8 cellular contexts compared by ENCODE assay signal in the genomic region with DNA sequence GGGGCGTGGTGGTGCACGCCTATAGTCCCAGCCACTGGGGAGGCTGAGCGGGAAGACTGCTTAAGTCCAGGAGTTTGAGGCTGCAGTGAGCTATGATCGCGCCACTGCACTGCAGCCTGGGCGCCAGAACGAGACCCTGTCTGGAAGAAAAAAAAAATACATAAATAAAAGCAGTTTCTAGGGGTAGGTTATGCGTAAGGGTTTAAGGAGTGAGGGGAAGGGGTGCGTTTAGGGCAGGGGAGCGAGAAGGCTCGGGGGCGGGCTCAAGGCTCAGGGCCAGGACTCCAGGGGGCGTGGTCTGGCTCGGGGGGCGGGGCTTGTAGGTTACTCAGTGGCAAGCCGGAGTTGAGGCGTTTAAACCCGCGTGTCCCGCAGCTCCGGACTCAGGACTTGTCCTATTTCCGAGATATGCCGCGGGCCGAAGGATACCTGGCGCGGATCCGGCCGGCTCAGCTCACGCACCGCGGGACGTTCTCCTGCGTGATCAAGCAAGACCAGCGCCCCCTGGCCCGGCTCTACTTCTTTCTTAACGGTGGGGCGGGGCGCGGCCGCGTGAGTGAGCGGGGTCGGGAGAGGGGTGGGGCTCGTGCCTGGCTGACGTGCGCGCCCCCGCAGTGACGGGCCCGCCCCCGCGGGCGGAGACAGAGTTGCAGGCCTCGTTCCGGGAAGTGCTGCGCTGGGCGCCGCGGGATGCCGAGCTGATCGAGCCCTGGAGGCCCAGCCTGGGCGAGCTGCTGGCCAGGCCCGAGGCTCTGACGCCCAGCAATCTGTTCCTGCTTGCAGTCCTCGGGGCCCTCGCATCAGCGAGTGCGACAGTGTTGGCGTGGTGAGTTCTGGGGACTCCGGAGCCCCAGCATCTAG. TPM values are rescaled to one million over a fixed set of nuclear protein-coding genes. Genes with fewer than 3 reads are reported as not detected.
DNase-seq lines count a peak whose midpoint lies in the region; ATAC-seq, FAIRE-seq and TF ChIP-seq lines count a peak whose summit lies in the region.

No MANE protein-coding gene starts in this region.

- H3K9me3 ChIP-seq in HCT116 (ENCODE audit: control insufficient read depth in 1 of 2, insufficient read depth in 1 of 2, low read depth in 1 of 2, low read length in 2 of 2) (no peaks in the 10 kb centered on the region), astrocyte (ENCODE audit: insufficient read depth, low read depth, low read length) (no peaks in the 10 kb centered on the region), hepatocyte (ENCODE audit: low read depth) (no peaks in the 10 kb centered on the region)

- no TSS peak for BruUV-seq in HCT116 (replicated peaks; lab: Mats Ljungman, UMichigan)

- H3K4me1 ChIP-seq in HCT116 (ENCODE audit: control insufficient read depth in 1 of 2, insufficient read depth in 2 of 2, low read length in 2 of 2) (peaks cover 29 to 51% of the 10 kb centered on the region in 2 experiments; a peak in 3 of 4 replicates), astrocyte (ENCODE audit: insufficient read depth, low read length) (peaks cover 5% of the 10 kb centered on the region), hepatocyte (ENCODE audit: insufficient read depth) (peaks cover 25% of the 10 kb centered on the region)

- H3K27ac ChIP-seq in HCT116 (ENCODE audit: low read depth, low read length) (peak overlapping the region; percentile 92), astrocyte (ENCODE audit: low read depth, low read length) (peak overlapping the region; percentile 85), hepatocyte (peak overlapping the region; percentile 91)

- DNase-seq in GM03348 (ENCODE audit: low spot score) (peak; percentile 98), HCT116 (ENCODE audit: low read depth, low spot score) (peak; percentile 80), NCI-H1092 (lab: John Stamatoyannopoulos, UW) (peak; percentile 60), T-helper 22 cell (ENCODE audit: low read depth) (peak; percentile 90), astrocyte (ENCODE audit: low read depth) (peak; percentile 83), hepatocyte (ENCODE audit: low spot score) (peak; percentile 97), retina (peak; percentile 98), NCI-H524 (lab: John Stamatoyannopoulos, UW) (no peak)

- 9% methylated on average over 37 of the region's 71 CpGs for WGBS in hepatocyte (ENCODE audit: low lambda C conversion rate, missing lambda C conversion rate)

- FAIRE-seq in astrocyte (lab: Jason Lieb, UNC), result no peak

- H3K4me2 ChIP-seq in HCT116 (ENCODE audit: low read length), result peak overlapping the region; percentile 90
- peak overlapping the region; percentile 96 for H3K4me2 ChIP-seq in astrocyte (ENCODE audit: low read length)
- H3K4me2 ChIP-seq in hepatocyte, result peak overlapping the region; percentile 77

- peak overlapping the region; percentile 85 for H3K27ac Mint-ChIP-seq in astrocyte (ENCODE audit: unreplicated experiment)

- H2AFZ ChIP-seq in HCT116 (ENCODE audit: low read depth, low read length, poor library complexity, severe bottlenecking) (no peak overlapping the region), astrocyte (ENCODE audit: low read depth, low read length) (no peak overlapping the region), hepatocyte (no peak overlapping the region)

- H3K79me2 ChIP-seq in HCT116 (ENCODE audit: insufficient read depth, low read length), result peaks cover 10% of the 10 kb centered on the region; the same call in 1 of the 2 replicates
- peaks cover 12% of the 10 kb centered on the region for H3K79me2 ChIP-seq in astrocyte (ENCODE audit: insufficient read depth, low read length)
- H3K79me2 ChIP-seq in hepatocyte, result peaks cover 14% of the 10 kb centered on the region

- RAD21 ChIA-PET in HCT116 (lab: Charles Lee; ENCODE audit: low non-redundant PET in 1 of 2, low total read pairs in 2 of 2, uncharacterized antibody in 2 of 2, unreplicated experiment in 2 of 2), result interaction anchor here in 1 of 2 experiments (0.7 to 1.1 kb wide), 2 partner anchors 43 to 74 kb away, joined by 3 to 5 read pairs; no protein-coding TSS in a partner anchor

- ATAC-seq in HCT116, result peak; percentile 88

- POLR2A ChIA-PET in HCT116 (lab: Charles Lee), result interaction anchor here (0.8 to 1.2 kb wide), 4 partner anchors 9 to 308 kb away, joined by 3 to 5 read pairs (median 4); no protein-coding TSS in a partner anchor

- TF ChIP-seq RAD21 in HCT116 (IDR thresholded peaks at IDR 0.05; ENCODE audit: low read depth), result no peak

- H3K9ac ChIP-seq in HCT116 (ENCODE audit: low read length) (peak overlapping the region; percentile 97), astrocyte (ENCODE audit: low read length) (peak overlapping the region; percentile 92)

- H3K36me3 ChIP-seq in HCT116 (ENCODE audit: control insufficient read depth in 1 of 2, insufficient read depth in 2 of 2, low read length in 2 of 2), result peaks cover 2 to 12% of the 10 kb centered on the region in 2 experiments; a peak in 2 of 4 replicates
- H3K36me3 ChIP-seq in astrocyte (ENCODE audit: insufficient read depth, low read length), result peaks cover 19% of the 10 kb centered on the region
- H3K36me3 ChIP-seq in hepatocyte (replicated peaks; ENCODE audit: insufficient read depth, low read depth), result no peaks in the 10 kb centered on the region

- TF ChIP-seq POLR2A in HCT116 (IDR thresholded peaks at IDR 0.05; ENCODE audit: borderline replicate concordance, extremely low read depth, insufficient read depth, insufficient read length), result peak; percentile 86

- H3K4me1 Mint-ChIP-seq in astrocyte (ENCODE audit: low read depth, unreplicated experiment), result peaks cover 41% of the 10 kb centered on the region

- H3K27me3 ChIP-seq in HCT116 (ENCODE audit: insufficient read depth, low read length), result no peaks in the 10 kb centered on the region
- no peaks in the 10 kb centered on the region for H3K27me3 ChIP-seq in astrocyte (ENCODE audit: insufficient read depth, low read length)
- H3K27me3 ChIP-seq in hepatocyte, result no peaks in the 10 kb centered on the region

- H3K9me2 ChIP-seq in HCT116 (ENCODE audit: insufficient read depth), result no peaks in the 10 kb centered on the region
- H3K9me2 ChIP-seq in hepatocyte (replicated peaks; ENCODE audit: insufficient read depth), result no peaks in the 10 kb centered on the region

- H3K36me3 Mint-ChIP-seq in astrocyte (ENCODE audit: low read depth, unreplicated experiment), result peaks cover 37% of the 10 kb centered on the region

- no peaks in the 10 kb centered on the region for H4K20me1 ChIP-seq in HCT116 (ENCODE audit: insufficient read depth)
- peaks cover 57% of the 10 kb centered on the region for H4K20me1 ChIP-seq in astrocyte (ENCODE audit: insufficient read depth, low read length)
- peaks cover 43% of the 10 kb centered on the region for H4K20me1 ChIP-seq in hepatocyte (ENCODE audit: insufficient read depth, poor library complexity, severe bottlenecking)

- H3K4me3 Mint-ChIP-seq in astrocyte (ENCODE audit: unreplicated experiment), result peak overlapping the region; percentile 81

- H3K9me3 Mint-ChIP-seq in astrocyte (ENCODE audit: unreplicated experiment), result peaks cover 4% of the 10 kb centered on the region

- CTCF ChIA-PET in HCT116 (lab: Charles Lee), result interaction anchor here (0.7 to 2.2 kb wide), 2 partner anchors 15 to 74 kb away, joined by 3 to 13 read pairs; no protein-coding TSS in a partner anchor

- no peaks in the 10 kb centered on the region for H3K27me3 Mint-ChIP-seq in astrocyte (ENCODE audit: low read depth, unreplicated experiment)

- intact Hi-C loops in HCT116 (cut with micrococcal nuclease), result no loop called here

- H3K4me3 ChIP-seq in HCT116 (replicated peaks in 1 of 2; ENCODE audit: low read depth in 1 of 2, low read length in 2 of 2) (peak overlapping the region; percentile 61 to 91), astrocyte (ENCODE audit: insufficient read depth, low read depth, low read length) (peak overlapping the region; percentile 68), hepatocyte (peak overlapping the region; percentile 4)

- TF ChIP-seq CTCF in HCT116 (IDR thresholded peaks at IDR 0.05 in 2 of 3, conservative IDR thresholded peaks at IDR 0.05 in 1 of 3; ENCODE audit: borderline replicate concordance in 1 of 3, insufficient read depth in 1 of 3, low read depth in 2 of 3, low read length in 2 of 3) (peak in 2 of 3 experiments; percentile 44 to 55; a peak in 3 of 6 replicates), astrocyte (IDR thresholded peaks at IDR 0.05; ENCODE audit: insufficient read depth, low read depth, low read length) (no peak), hepatocyte (IDR thresholded peaks at IDR 0.05; ENCODE audit: poor library complexity) (peak; percentile 56)

TF ChIP-seq in HCT116, 20 proteins besides CTCF, POLR2A, EP300 and RAD21 (continues in another document):
- TF ChIP-seq POLR2AphosphoS5 (IDR thresholded peaks at IDR 0.05; ENCODE audit: low read depth, low read length) (peak; percentile 98), EZH2phosphoT487 (IDR thresholded peaks at IDR 0.05; ENCODE audit: borderline replicate concordance) (no peak), SIN3A (IDR thresholded peaks at IDR 0.05; ENCODE audit: low read depth) (peak; percentile 58; the same call in 1 of the 2 replicates), CBX3 (IDR thresholded peaks at IDR 0.05; ENCODE audit: low read depth) (no peak), ATF3 (IDR thresholded peaks at IDR 0.05) (no peak), TCF7L2 (IDR thresholded peaks at IDR 0.05; ENCODE audit: borderline replicate concordance, extremely low read depth, insufficient read depth, insufficient read length) (no peak)

RNA-seq across cellular contexts. Expression of gene SPACA6, which starts 10.8 kb away (rescaled TPM):
- 13.9 TPM for total RNA-seq in HCT116 (2021; ENCODE audit: unreplicated experiment)
- polyA plus RNA-seq in HCT116 (2012), result 4.6 and 6.9 TPM in 2 replicates
- total RNA-seq in astrocyte, result 51.0 and 62.5 TPM in 2 replicates
- total RNA-seq in hepatocyte, result 6.9 and 7.2 TPM in 2 replicates
- 13.1 and 17.7 TPM in 2 replicates for polyA plus RNA-seq in hepatocyte

RNA-seq across cellular contexts. Expression of gene HAS1, which starts 19.9 kb away (rescaled TPM):
- total RNA-seq in HCT116 (2021; ENCODE audit: unreplicated experiment), result not detected
- 0.04 TPM in 1 of 2 replicates, not detected in the other for polyA plus RNA-seq in HCT116 (2012)
- total RNA-seq in astrocyte, result not detected in 2 replicates
- total RNA-seq in hepatocyte, result 0.13 TPM in 1 of 2 replicates, not detected in the other
- 0.07 and 1.4 TPM in 2 replicates for polyA plus RNA-seq in hepatocyte

RNA-seq across cellular contexts. Expression of gene FPR1, which starts 47.8 kb away (rescaled TPM):
- total RNA-seq in HCT116 (2021; ENCODE audit: unreplicated experiment) (not detected), astrocyte (not detected in 2 replicates), hepatocyte (0.24 and 0.53 TPM in 2 replicates)
- 0.22 and 0.39 TPM in 2 replicates for polyA plus RNA-seq in HCT116 (2012)
- 1.7 and 2.6 TPM in 2 replicates for polyA plus RNA-seq in hepatocyte

RNA-seq across cellular contexts. Expression of gene FPR2, which starts 57.1 kb away (rescaled TPM):
- total RNA-seq in HCT116 (2021; ENCODE audit: unreplicated experiment), result not detected
- 0.09 TPM in 1 of 2 replicates, not detected in the other for polyA plus RNA-seq in HCT116 (2012)
- total RNA-seq in astrocyte, result not detected in 2 replicates
- not detected in 2 replicates for total RNA-seq in hepatocyte
- polyA plus RNA-seq in hepatocyte, result not detected in 2 replicates

RNA-seq across cellular contexts. Expression of gene SIGLEC14, which starts 57.3 kb away (rescaled TPM):
- total RNA-seq in HCT116 (2021; ENCODE audit: unreplicated experiment) (not detected), astrocyte (not detected in 2 replicates), hepatocyte (0.13 TPM in 1 of 2 replicates, not detected in the other)
- not detected in 2 replicates for polyA plus RNA-seq in HCT116 (2012)
- 0.15 and 0.47 TPM in 2 replicates for polyA plus RNA-seq in hepatocyte

Comparison
In these comparisons a context has a peak if more than half of its experiments do, and no peak if none do; other contexts are left out.
1. DNase-seq: peak in GM03348 (single experiment), HCT116 (single experiment), NCI-H1092 (single experiment), T-helper 22 cell (single experiment), astrocyte (single experiment), hepatocyte (single experiment) and retina (single experiment); none in NCI-H524 (0 of 2).
2. H3K4me3 ChIP-seq: peak in every context shown above with its lines; median percentile 76 in HCT116; 68 in astrocyte; 4 in hepatocyte.
3. Peak in every context shown above with its lines, with median percentiles within 50 percentile points of each other: H3K27ac ChIP-seq and H3K4me2 ChIP-seq.